ENCODE assay signal across 17 cellular contexts in the genomic region with DNA sequence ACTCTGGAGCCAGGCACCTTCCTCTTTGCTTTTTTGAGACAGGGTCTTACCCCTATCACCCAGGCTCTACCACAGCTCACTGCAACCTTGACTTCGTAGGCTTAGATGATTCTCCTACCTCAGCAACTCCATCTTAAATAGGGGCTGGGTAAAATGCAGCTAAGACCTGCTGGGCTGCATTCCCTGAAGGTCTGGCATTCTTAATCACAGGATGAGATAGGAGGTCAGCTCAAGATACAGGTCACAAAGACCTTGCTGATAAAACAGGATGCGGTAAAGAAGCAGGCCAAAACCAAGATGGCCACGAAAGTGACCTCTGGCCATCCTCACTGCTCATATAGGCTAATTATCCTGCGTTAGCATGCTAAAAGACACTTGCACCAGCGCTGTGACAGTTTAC.
"Had no signal": no experiment of that assay in that cellular context is flagged by ENCODE, and none has a peak within 500 bp of the region (broad histone marks: within the 10 kb centered on the region; RNA-seq: fewer than 3 reads in every experiment).

No MANE protein-coding gene starts in this region.

- H3K4me3 Mint-ChIP-seq: naive B cell; nephron; stimulated activated effector memory CD8-positive, alpha-beta T cell treated with anti-CD3 and anti-CD28 coated beads, Interleukin-12 subunit alpha, Interleukin-12 subunit beta, amount 100 ng/mL, for 72 hours had no signal

- ATAC-seq: gastrocnemius medialis; heart right ventricle; left colon; left ventricle myocardium superior; right lobe of liver; stimulated activated effector memory CD8-positive, alpha-beta T cell treated with anti-CD3 and anti-CD28 coated beads, Interleukin-12 subunit alpha, Interleukin-12 subunit beta, amount 100 ng/mL, for 72 hours; stimulated activated naive CD8-positive, alpha-beta T cell treated with anti-CD3 and anti-CD28 coated beads, Interleukin-15, Interleukin-2, amounts not matched to agents 100 U/mL and 50 U/mL, for 24 hours; upper lobe of right lung had no signal

- H3K27ac Mint-ChIP-seq: naive B cell; nephron; stimulated activated effector memory CD8-positive, alpha-beta T cell treated with anti-CD3 and anti-CD28 coated beads, Interleukin-12 subunit alpha, Interleukin-12 subunit beta, amount 100 ng/mL, for 72 hours had no signal

- H3K27me3 Mint-ChIP-seq: naive B cell had no signal

- DNase-seq: effector memory CD4-positive, alpha-beta T cell; gastrocnemius medialis; heart right ventricle; hypothalamus; left colon; left ventricle myocardium superior; mesenchymal stem cell; naive B cell; retina; right lobe of liver; stimulated activated CD4-positive, alpha-beta T cell treated with anti-CD3 and anti-CD28 coated beads, Interleukin-4, amount 100 ng/mL, for 1 hour; stimulated activated CD8-positive, alpha-beta memory T cell treated with anti-CD3 and anti-CD28 coated beads, Interleukin-4, amount 100 ng/mL, for 48 hours; stimulated activated naive CD8-positive, alpha-beta T cell treated with anti-CD3 and anti-CD28 coated beads, Interleukin-15, Interleukin-2, amounts not matched to agents 100 U/mL and 50 U/mL, for 24 hours; thyroid gland; upper lobe of right lung had no signal

- H3K36me3 Mint-ChIP-seq: naive B cell; stimulated activated effector memory CD8-positive, alpha-beta T cell treated with anti-CD3 and anti-CD28 coated beads, Interleukin-12 subunit alpha, Interleukin-12 subunit beta, amount 100 ng/mL, for 72 hours had no signal

- H3K4me1 Mint-ChIP-seq: naive B cell; nephron; stimulated activated effector memory CD8-positive, alpha-beta T cell treated with anti-CD3 and anti-CD28 coated beads, Interleukin-12 subunit alpha, Interleukin-12 subunit beta, amount 100 ng/mL, for 72 hours had no signal
